In genomic region chr6:12170351-12171079, GRCh38 we compare ENCODE assay signal across 28 cellular contexts.
DNase-seq lines count a peak whose midpoint lies in the region; ATAC-seq and TF ChIP-seq lines count a peak whose summit lies in the region.
"Had no signal": no experiment of that assay in that cellular context is flagged by ENCODE, and none has a peak within 500 bp of the region (broad histone marks: within the 10 kb centered on the region; RNA-seq: fewer than 3 reads in every experiment).

No MANE protein-coding gene starts in this region.

- H3K4me3 ChIP-seq in AG09309 (ENCODE audit: control insufficient read depth, low read depth, low read length): no peak overlapping the region
- H3K4me3 ChIP-seq: left lung, psoas muscle, skin epidermis had no signal

- TF ChIP-seq CTCF in AG09309 (IDR thresholded peaks at IDR 0.05; ENCODE audit: control insufficient read depth, insufficient read depth, low read depth, low read length, missing control alignments): no peak

- no peak for ATAC-seq in HG02885 (IDR thresholded peaks at IDR 0.05; ENCODE audit: poor library complexity, unreplicated experiment)
- ATAC-seq: foreskin keratinocyte, HCT116, left lung, psoas muscle had no signal

- DNase-seq in AG09309 (ENCODE audit: low read depth) (peak; percentile 61), HuH-7 (ENCODE audit: low spot score) (peak; percentile 12), fibroblast of gingiva (ENCODE audit: low read depth) (peak; percentile 68), medulla oblongata (ENCODE audit: extremely low spot score) (peak; percentile 42), cortex of kidney (lab: John Stamatoyannopoulos, UW) (no peak), NCI-H1694 treated with DMSO at 0.1 percent for 48 hours (lab: John Stamatoyannopoulos, UW) (no peak), NCI-H187 (lab: John Stamatoyannopoulos, UW) (no peak)
- DNase-seq: activated CD4-positive, alpha-beta T cell treated with anti-CD3 and anti-CD28 coated beads, Interleukin-2, amount 10 ng/mL, durations not matched to agents 7 days and 5 days; activated naive CD4-positive, alpha-beta T cell treated with Interleukin-2 at 50 U/mL for 16 hours; DMS79; foreskin keratinocyte; GDM1; Karpas-422; left lung; NCI-H1048; NCI-H1694; NCI-H2171; NCI-H510A treated with DMSO at 0.1 percent for 48 hours; NK-92 treated with Interleukin-12 subunit alpha and Interleukin-12 subunit beta, amount 100 ng/mL, for 24 hours; nucleus accumbens; psoas muscle; SHP77; stimulated activated CD4-positive, alpha-beta T cell treated with anti-CD3 and anti-CD28 coated beads, Interleukin-2, amount 100 ng/mL, for 24 hours; trophoblast cell; WERI-Rb-1 had no signal

Comparison
In these comparisons a context has a peak if more than half of its experiments do, and no peak if none do; other contexts are left out.
1. DNase-seq: peak in AG09309 (single experiment), HuH-7 (single experiment), fibroblast of gingiva (single experiment) and medulla oblongata (single experiment); none in cortex of kidney (single experiment), NCI-H1694 treated with DMSO at 0.1 percent for 48 hours (single experiment) and NCI-H187 (0 of 2).